In the genomic region with DNA sequence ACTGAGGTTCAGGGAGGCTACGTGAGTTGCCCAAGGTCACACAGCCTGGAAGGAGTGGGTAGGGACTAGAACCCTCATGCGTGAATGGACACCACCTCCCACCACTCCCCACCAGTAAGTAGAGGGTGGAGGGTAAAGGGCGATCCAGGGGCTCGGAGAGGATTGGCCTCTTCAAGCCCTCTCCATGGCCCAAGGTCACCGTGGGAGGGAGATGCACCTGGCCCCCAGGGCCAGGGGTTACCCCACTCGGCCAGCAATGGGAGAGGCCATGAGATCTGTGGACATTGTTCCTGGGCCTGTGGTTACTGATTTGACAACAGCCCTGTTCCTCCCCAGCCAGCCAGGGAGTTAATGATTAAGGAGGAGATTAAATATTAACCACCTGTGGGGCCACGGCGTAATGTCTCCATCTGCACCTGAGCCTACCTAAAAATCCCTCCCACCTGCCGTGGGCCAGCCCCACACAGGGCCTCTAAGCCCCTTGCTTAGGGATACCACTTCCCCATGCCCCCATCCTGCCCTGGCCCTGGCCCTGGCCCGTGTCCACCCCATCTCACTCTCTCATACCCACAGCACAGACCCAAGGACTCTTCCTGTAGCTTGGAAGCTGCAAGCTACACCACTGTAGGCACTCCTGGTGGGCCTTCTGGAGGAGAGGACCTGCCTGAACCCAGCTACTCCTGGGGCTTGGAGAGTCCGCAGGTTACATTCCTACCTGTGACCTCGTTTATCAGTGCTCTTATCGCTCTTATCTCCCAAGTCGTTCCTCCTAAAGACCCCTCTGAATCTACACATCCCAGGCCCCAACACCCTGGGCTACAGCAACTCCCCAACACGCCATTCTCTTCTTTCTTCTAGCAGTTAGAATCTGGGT, we compare ENCODE assay signal across 1 cellular context.
TF ChIP-seq lines count a peak whose summit lies in the region.

No MANE protein-coding gene starts in this region.

TF ChIP-seq in IMR-90, 13 proteins besides CTCF, POLR2A, EP300 and RAD21 (continued from another document):
- TF ChIP-seq, protein P1, sequence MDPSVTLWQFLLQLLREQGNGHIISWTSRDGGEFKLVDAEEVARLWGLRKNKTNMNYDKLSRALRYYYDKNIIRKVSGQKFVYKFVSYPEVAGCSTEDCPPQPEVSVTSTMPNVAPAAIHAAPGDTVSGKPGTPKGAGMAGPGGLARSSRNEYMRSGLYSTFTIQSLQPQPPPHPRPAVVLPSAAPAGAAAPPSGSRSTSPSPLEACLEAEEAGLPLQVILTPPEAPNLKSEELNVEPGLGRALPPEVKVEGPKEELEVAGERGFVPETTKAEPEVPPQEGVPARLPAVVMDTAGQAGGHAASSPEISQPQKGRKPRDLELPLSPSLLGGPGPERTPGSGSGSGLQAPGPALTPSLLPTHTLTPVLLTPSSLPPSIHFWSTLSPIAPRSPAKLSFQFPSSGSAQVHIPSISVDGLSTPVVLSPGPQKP (IDR thresholded peaks at IDR 0.05; ENCODE audit: borderline replicate concordance, low read depth, low read length), result no peak
- no peak for TF ChIP-seq FOS (IDR thresholded peaks at IDR 0.05; ENCODE audit: low read depth, low read length)
